Comparison of ENCODE assay signal across 9 cellular contexts in the genomic region with DNA sequence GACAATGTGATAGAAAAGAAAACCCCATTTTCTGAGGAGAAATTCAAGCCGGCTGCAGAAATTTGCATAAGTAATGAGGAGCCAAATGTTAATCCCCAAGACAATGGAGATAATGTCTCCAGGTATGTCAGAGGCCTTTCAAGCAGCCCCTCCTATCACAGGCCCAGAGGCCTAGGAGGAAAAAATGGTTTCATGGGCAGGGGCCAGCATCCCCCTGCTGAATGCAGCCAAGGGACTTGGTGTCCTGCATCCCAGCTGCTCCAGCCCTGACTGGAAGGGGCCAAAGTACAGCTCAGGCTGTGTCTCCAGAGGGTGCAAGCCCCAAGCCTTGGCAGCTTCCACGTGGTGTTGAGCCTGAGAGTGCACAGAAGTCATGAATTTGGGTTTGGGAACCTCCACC. TPM values are rescaled to one million over a fixed set of nuclear protein-coding genes. Genes with fewer than 3 reads are reported as not detected.
"Had no signal": no experiment of that assay in that cellular context is flagged by ENCODE, and none has a peak within 500 bp of the region (broad histone marks: within the 10 kb centered on the region; RNA-seq: fewer than 3 reads in every experiment).

No MANE protein-coding gene starts in this region.

RNA-seq across cellular contexts. Expression of gene B3GALT1, which starts 24.6 kb away (rescaled TPM):
- total RNA-seq: activated naive CD4-positive, alpha-beta T cell treated with anti-CD3 and anti-CD28 coated beads for 36 hours; activated naive CD8-positive, alpha-beta T cell treated with anti-CD3 and anti-CD28 coated beads for 36 hours; activated naive CD8-positive, alpha-beta T cell treated with anti-CD3 and anti-CD28 coated beads, Interleukin-2, amount 10 ng/mL, durations not matched to agents 7 days and 5 days; activated T-cell treated with anti-CD3 and anti-CD28 coated beads, Interleukin-2, amount 50 U/mL, for 72 hours; activated T-helper 1 cell treated with anti-CD3 and anti-CD28 coated beads, Interleukin-12 subunit alpha, Interleukin-12 subunit beta, Interleukin-2, Interleukin-4 antibody, amounts not matched to agents 30 ng/mL and 10 ng/mL and 1 ng/mL, durations not matched to agents 14 hours and 24 hours and 36 hours; activated T-helper 17 cell treated with anti-CD3 and anti-CD28 coated beads, Interleukin-2, amount 50 U/mL, for 72 hours; activated T-helper 2 cell treated with anti-CD3 and anti-CD28 coated beads, Interferon-gamma antibody, Interleukin-2, Interleukin-4, amounts not matched to agents 10 μg/mL and 5 μg/mL and 100 μg/mL, durations not matched to agents 14 hours and 24 hours and 36 hours; bronchial epithelial cell had no signal
- polyA plus RNA-seq: aorta had no signal
